ENCODE assay signal across 2 cellular contexts in genomic region chr4:147480891-147481576, GRCh38.
TF ChIP-seq lines count a peak whose summit lies in the region.

Gene EDNRA, plus strand, starts transcription at chr4:147481097. Its CDS starts 4,585 bp downstream, at chr4:147485682.

TF ChIP-seq in HCT116, 20 proteins besides CTCF, POLR2A, EP300 and RAD21:
- no peak for TF ChIP-seq MAX (IDR thresholded peaks at IDR 0.05)
- TF ChIP-seq REST (IDR thresholded peaks at IDR 0.05; ENCODE audit: low read depth) = no peak
- no peak for TF ChIP-seq EZH2phosphoT487 (IDR thresholded peaks at IDR 0.05; ENCODE audit: borderline replicate concordance)
- peak; percentile 49 for TF ChIP-seq TCF7L2 (IDR thresholded peaks at IDR 0.05; ENCODE audit: borderline replicate concordance, extremely low read depth, insufficient read depth, insufficient read length)
- no peak for TF ChIP-seq EGR1 (IDR thresholded peaks at IDR 0.05; ENCODE audit: low read depth)

TF ChIP-seq in GM12878, 131 proteins besides CTCF, POLR2A, EP300 and RAD21 (continued from another document):
- TF ChIP-seq ZBTB40 (IDR thresholded peaks at IDR 0.05; ENCODE audit: borderline replicate concordance) (no peak), ZNF24 (IDR thresholded peaks at IDR 0.05) (no peak), FOS (IDR thresholded peaks at IDR 0.05; ENCODE audit: borderline replicate concordance, extremely low read depth, insufficient read length) (no peak), PKNOX1 (IDR thresholded peaks at IDR 0.05) (no peak), E2F8 (IDR thresholded peaks at IDR 0.05; ENCODE audit: low read depth, partially characterized antibody) (no peak), HDAC6 (IDR thresholded peaks at IDR 0.05; ENCODE audit: unreplicated experiment) (peak; percentile 47), KDM1A (IDR thresholded peaks at IDR 0.05; ENCODE audit: borderline replicate concordance) (no peak)
